In the genomic region with DNA sequence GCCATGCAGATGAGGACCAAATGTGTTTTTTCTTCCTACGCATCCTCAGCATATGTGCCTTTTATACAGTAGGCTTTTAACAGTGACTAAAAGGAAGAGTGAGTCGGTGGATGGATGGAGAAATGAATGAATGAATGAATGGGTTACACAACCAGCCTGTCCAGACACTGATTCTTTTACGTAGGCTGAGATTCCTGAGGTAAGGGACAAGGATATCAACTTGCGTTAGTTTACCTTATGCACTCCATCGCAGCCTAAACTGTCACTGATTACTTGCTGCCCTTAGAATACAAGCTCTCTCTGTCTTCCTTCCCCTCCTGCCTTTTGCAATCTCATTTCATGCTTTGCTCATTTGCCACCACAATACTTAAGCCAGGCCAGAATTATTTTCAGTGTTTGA, we compare ENCODE assay signal across 33 cellular contexts. TPM values are rescaled to one million over a fixed set of nuclear protein-coding genes. Genes with fewer than 3 reads are reported as not detected.
"Had no signal": no experiment of that assay in that cellular context is flagged by ENCODE, and none has a peak within 500 bp of the region (broad histone marks: within the 10 kb centered on the region; RNA-seq: fewer than 3 reads in every experiment).

No MANE protein-coding gene starts in this region.

- H3K9me3 ChIP-seq: SJCRH30 had no signal

- FAIRE-seq: RCC 7860 had no signal

- H3K4me3 ChIP-seq: PC-9, SJCRH30, SK-N-MC had no signal

- DNase-seq: Karpas-422, MM.1S, MV-4-11, NCI-H1092, NCI-H1105, NCI-H1417 treated with DMSO at 0.1 percent for 48 hours, NCI-H1436 treated with DMSO at 0.1 percent for 48 hours, NCI-H1694 treated with DMSO at 0.1 percent for 48 hours, NCI-H187 treated with DMSO at 0.1 percent for 48 hours, NCI-H2029, NCI-H2081, NCI-H2171 treated with DMSO at 0.1 percent for 48 hours, NCI-H2227 treated with DMSO at 0.1 percent for 48 hours, NCI-H345, NCI-H446, NCI-H510A treated with DMSO at 0.1 percent for 48 hours, NCI-H524 treated with DMSO at 0.1 percent for 48 hours, NCI-H526 treated with DMSO at 0.1 percent for 48 hours, NCI-H774, PC-9, SHP77, SIG-M5, SJCRH30 had no signal

- H3K27me3 ChIP-seq: SJCRH30 had no signal

- ATAC-seq: Panc1, SK-N-SH treated with all-trans-retinoic acid at 6 μM for 48 hours had no signal

- H2AFZ ChIP-seq: PC-9 had no signal

- H3K4me2 ChIP-seq: KMS-11, PC-9 had no signal

- H3K9ac ChIP-seq: KMS-11 had no signal

- H3K36me3 ChIP-seq: SJCRH30 had no signal

- H3K27ac ChIP-seq: KMS-11, PC-9, RWPE1, SJCRH30, SK-N-MC had no signal

RNA-seq across cellular contexts. Expression of a gene that starts 59.0 kb away (rescaled TPM):
- total RNA-seq: MCF 10A, NCI-H460, OCI-LY7, PC-9, SK-MEL-5 had no signal
